In the genomic region with DNA sequence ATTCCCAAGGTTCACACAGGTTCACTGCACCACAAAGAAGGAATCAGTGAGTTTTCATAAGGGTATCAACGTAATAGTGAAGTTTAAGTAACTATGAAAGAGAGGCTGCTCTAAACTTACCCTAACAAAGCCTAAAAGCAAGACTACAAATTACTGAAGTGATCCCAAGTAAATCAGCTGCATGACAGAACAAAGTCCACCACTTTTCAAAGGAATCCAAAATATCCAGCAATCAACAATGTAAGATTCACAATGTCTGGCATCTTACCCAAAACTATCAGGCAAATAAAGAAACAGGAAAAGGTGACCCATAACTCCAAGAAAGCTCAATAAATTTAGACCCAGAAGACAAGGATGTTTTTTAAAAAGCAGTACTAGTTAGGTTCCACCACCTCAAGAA, we compare ENCODE assay signal across 16 cellular contexts.
A peak's percentile ranks its signal among the peaks of the same experiment; 100 is the strongest.
DNase-seq lines count a peak whose midpoint lies in the region; ATAC-seq and TF ChIP-seq lines count a peak whose summit lies in the region.
"Had no signal": no experiment of that assay in that cellular context is flagged by ENCODE, and none has a peak within 500 bp of the region (broad histone marks: within the 10 kb centered on the region; RNA-seq: fewer than 3 reads in every experiment).

No MANE protein-coding gene starts in this region.

- no peak overlapping the region for H2AFZ ChIP-seq in Karpas-422 (ENCODE audit: low read length)

- H3K4me1 ChIP-seq in Karpas-422 (ENCODE audit: low read length) (peaks cover 16% of the 10 kb centered on the region; the same call in 1 of the 2 replicates), lower lobe of right lung (peaks cover 52% of the 10 kb centered on the region), uterus (peaks cover 0 to 3% of the 10 kb centered on the region in 2 donors)

- no peak overlapping the region for H3K4me3 Mint-ChIP-seq in glutamatergic neuron (ENCODE audit: unreplicated experiment)
- no peak overlapping the region for H3K4me3 Mint-ChIP-seq in immature natural killer cell
- H3K4me3 Mint-ChIP-seq: activated CD4-positive, alpha-beta memory T cell treated with anti-CD3 and anti-CD28 coated beads, Interleukin-2, amount 10 ng/mL, durations not matched to agents 7 days and 5 days; stimulated activated naive CD8-positive, alpha-beta T cell treated with anti-CD3 and anti-CD28 coated beads, Interleukin-15, amount 100 ng/mL, for 72 hours had no signal

- H3K27me3 Mint-ChIP-seq in glutamatergic neuron (ENCODE audit: unreplicated experiment) (peaks cover 3% of the 10 kb centered on the region), immature natural killer cell (ENCODE audit: low read depth in 3 of 3) (peaks cover 2 to 3% (median 2%) of the 10 kb centered on the region in 3 donors)
- H3K27me3 Mint-ChIP-seq: activated CD4-positive, alpha-beta memory T cell treated with anti-CD3 and anti-CD28 coated beads, Interleukin-2, amount 10 ng/mL, durations not matched to agents 7 days and 5 days; stimulated activated naive CD8-positive, alpha-beta T cell treated with anti-CD3 and anti-CD28 coated beads, Interleukin-15, amount 100 ng/mL, for 72 hours had no signal

- H3K36me3 ChIP-seq in Karpas-422 (ENCODE audit: insufficient read depth, low read length) (no peaks in the 10 kb centered on the region), lower lobe of right lung (no peaks in the 10 kb centered on the region), uterus (no peaks in the 10 kb centered on the region)

- H3K27ac Mint-ChIP-seq in glutamatergic neuron (ENCODE audit: unreplicated experiment) (no peak overlapping the region), immature natural killer cell (no peak overlapping the region)
- H3K27ac Mint-ChIP-seq: activated CD4-positive, alpha-beta memory T cell treated with anti-CD3 and anti-CD28 coated beads, Interleukin-2, amount 10 ng/mL, durations not matched to agents 7 days and 5 days; stimulated activated naive CD8-positive, alpha-beta T cell treated with anti-CD3 and anti-CD28 coated beads, Interleukin-15, amount 100 ng/mL, for 72 hours had no signal

- H3K36me3 Mint-ChIP-seq in glutamatergic neuron (ENCODE audit: unreplicated experiment) (no peaks in the 10 kb centered on the region), immature natural killer cell (no peaks in the 10 kb centered on the region)

- ATAC-seq in lower lobe of right lung = no peak
- ATAC-seq: psoas muscle; stimulated activated naive CD8-positive, alpha-beta T cell treated with anti-CD3 and anti-CD28 coated beads, Interleukin-15, amount 100 ng/mL, for 72 hours had no signal

- H3K4me2 ChIP-seq in Karpas-422 (ENCODE audit: low read depth, low read length, poor library complexity, severe bottlenecking) = no peak overlapping the region

- H3K4me1 Mint-ChIP-seq in glutamatergic neuron (ENCODE audit: low read depth, unreplicated experiment) (peaks cover 20% of the 10 kb centered on the region), immature natural killer cell (peaks cover 42 to 72% of the 10 kb centered on the region in 2 donors)

- TF ChIP-seq POLR2A in uterus (IDR thresholded peaks at IDR 0.05) = no peak

- no peaks in the 10 kb centered on the region for H3K9me2 ChIP-seq in Karpas-422 (replicated peaks; ENCODE audit: insufficient read depth, low read length)

- H3K27ac ChIP-seq in Karpas-422 (ENCODE audit: low read length) = no peak overlapping the region
- H3K27ac ChIP-seq in lower lobe of right lung = peak overlapping the region; percentile 18
- H3K27ac ChIP-seq in uterus = peak overlapping the region; percentile 54 to 80
- H3K27ac ChIP-seq: psoas muscle had no signal

- H3K9me3 ChIP-seq in Karpas-422 (ENCODE audit: low read length) (no peaks in the 10 kb centered on the region), lower lobe of right lung (no peaks in the 10 kb centered on the region), uterus (no peaks in the 10 kb centered on the region)
- H3K9me3 ChIP-seq: psoas muscle had no signal

- peak; percentile 14 for DNase-seq in Karpas-422
- peak; percentile 36 to 52 for DNase-seq in cardiac fibroblast (ENCODE audit: low read depth in 2 of 2)
- no peak for DNase-seq in lower lobe of right lung
- no peak for DNase-seq in uterus
- DNase-seq in glutamatergic neuron = no peak
- DNase-seq in middle frontal gyrus (ENCODE audit: extremely low spot score, low spot score) = no peak
- no peak for DNase-seq in immature natural killer cell
- DNase-seq: activated CD4-positive, alpha-beta memory T cell treated with anti-CD3 and anti-CD28 coated beads, Interleukin-2, amount 10 ng/mL, durations not matched to agents 7 days and 5 days; activated effector memory CD4-positive, alpha-beta T cell treated with Interleukin-2 at 50 U/mL for 16 hours; caudate nucleus; KG1; NCI-H2029 treated with DMSO at 0.1 percent for 48 hours; NCI-H774; psoas muscle; RPMI8226; stimulated activated naive CD8-positive, alpha-beta T cell treated with anti-CD3 and anti-CD28 coated beads, Interleukin-15, amount 100 ng/mL, for 72 hours had no signal

- H3K79me2 ChIP-seq in Karpas-422 (ENCODE audit: low read length) = no peaks in the 10 kb centered on the region

- H3K9ac ChIP-seq in Karpas-422 (ENCODE audit: low read length) = no peak overlapping the region

- H4K20me1 ChIP-seq in Karpas-422 (ENCODE audit: insufficient read depth, low read depth, low read length) = no peaks in the 10 kb centered on the region

- no peak overlapping the region for H3K4me3 ChIP-seq in Karpas-422 (ENCODE audit: low read length)
- no peak overlapping the region for H3K4me3 ChIP-seq in cardiac fibroblast (replicated peaks in 1 of 2; ENCODE audit: low read depth in 2 of 2, low read length in 2 of 2)
- no peak overlapping the region for H3K4me3 ChIP-seq in lower lobe of right lung
- no peak overlapping the region for H3K4me3 ChIP-seq in uterus
- H3K4me3 ChIP-seq: psoas muscle had no signal

- peaks cover 7% of the 10 kb centered on the region for H3K9me3 Mint-ChIP-seq in glutamatergic neuron (ENCODE audit: unreplicated experiment)
- no peaks in the 10 kb centered on the region for H3K9me3 Mint-ChIP-seq in immature natural killer cell
- H3K9me3 Mint-ChIP-seq: activated CD4-positive, alpha-beta memory T cell treated with anti-CD3 and anti-CD28 coated beads, Interleukin-2, amount 10 ng/mL, durations not matched to agents 7 days and 5 days; stimulated activated naive CD8-positive, alpha-beta T cell treated with anti-CD3 and anti-CD28 coated beads, Interleukin-15, amount 100 ng/mL, for 72 hours had no signal

- intact Hi-C loops in lower lobe of right lung (cut with DNase I) = no loop called here
- intact Hi-C loops in uterus (cut with DNase I; ENCODE audit: low total_unique reads) = no loop called here

- no peaks in the 10 kb centered on the region for H3K27me3 ChIP-seq in Karpas-422 (ENCODE audit: low read length)
- H3K27me3 ChIP-seq in lower lobe of right lung (ENCODE audit: low read depth) = no peaks in the 10 kb centered on the region
- H3K27me3 ChIP-seq in uterus = no peaks in the 10 kb centered on the region

- TF ChIP-seq CTCF in cardiac fibroblast (IDR thresholded peaks at IDR 0.05; ENCODE audit: low read depth, low read length) = no peak
- no peak for TF ChIP-seq CTCF in lower lobe of right lung (IDR thresholded peaks at IDR 0.05)
- no peak for TF ChIP-seq CTCF in uterus (IDR thresholded peaks at IDR 0.05)
- TF ChIP-seq CTCF in glutamatergic neuron (IDR thresholded peaks at IDR 0.05; ENCODE audit: partially characterized antibody, unreplicated experiment) = no peak

Comparison
In these comparisons a context has a peak if more than half of its experiments do, and no peak if none do; other contexts are left out.
1. DNase-seq: peak in Karpas-422 (single experiment) and cardiac fibroblast (2 of 2); none in lower lobe of right lung (single experiment), uterus (0 of 2), glutamatergic neuron (single experiment), middle frontal gyrus (single experiment) and immature natural killer cell (0 of 3).